1 cellular context compared by ENCODE assay signal in genomic region chr4:174119051-174119450, GRCh38.
TF ChIP-seq lines count a peak whose summit lies in the region.

No MANE protein-coding gene starts in this region.

TF ChIP-seq in IMR-90, 13 proteins besides CTCF, POLR2A, EP300 and RAD21:
- TF ChIP-seq CEBPB (IDR thresholded peaks at IDR 0.05; ENCODE audit: low read depth, low read length) (peak; percentile 91), BHLHE40 (IDR thresholded peaks at IDR 0.05; ENCODE audit: low read depth, low read length) (no peak)
TF ChIP-seq in IMR-90: peak in this region for 1.
